ENCODE assay signal across 8 cellular contexts in the genomic region with DNA sequence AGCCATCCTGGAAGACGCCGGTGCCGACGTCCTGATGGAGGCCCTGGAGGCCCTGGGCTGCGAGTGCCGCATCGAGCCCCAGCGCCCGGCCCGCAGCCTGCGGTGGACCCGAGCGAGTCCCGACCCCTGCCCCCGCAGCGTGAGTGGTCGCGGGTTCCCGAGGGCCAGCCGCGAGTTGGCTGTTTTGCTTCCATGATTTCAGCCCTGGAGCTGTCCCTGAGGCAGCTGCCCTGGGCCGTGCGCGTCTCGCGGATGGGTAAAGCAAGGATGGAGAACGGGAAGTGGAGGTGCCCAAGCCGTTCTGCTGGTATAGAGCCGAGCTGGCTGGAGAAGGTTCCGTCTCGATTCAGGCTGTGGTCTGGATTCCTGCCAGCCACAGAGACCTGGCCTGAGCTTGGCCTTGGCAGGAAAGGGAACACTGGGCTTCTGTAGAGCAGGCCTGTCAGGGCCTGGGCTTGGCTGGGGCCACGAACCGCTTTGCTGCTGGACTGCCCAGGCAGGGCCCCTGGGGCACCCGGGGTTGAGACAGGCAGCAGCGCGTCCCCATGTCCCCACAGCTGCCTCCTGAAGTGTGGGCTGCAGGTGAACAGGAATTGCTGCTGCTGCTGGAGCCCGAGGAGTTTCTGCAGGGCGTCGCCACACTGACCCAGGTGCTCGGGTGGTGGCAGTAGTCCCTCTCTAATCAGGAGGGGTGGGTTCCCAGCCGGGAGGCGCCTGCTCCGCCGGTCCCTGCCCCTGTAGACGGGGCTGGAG. TPM values are rescaled to one million over a fixed set of nuclear protein-coding genes. Genes with fewer than 3 reads are reported as not detected.
DNase-seq lines count a peak whose midpoint lies in the region; ATAC-seq and TF ChIP-seq lines count a peak whose summit lies in the region.

No MANE protein-coding gene starts in this region.

- H3K9me2 ChIP-seq in PC-3 (replicated peaks; ENCODE audit: low read length), result no peaks in the 10 kb centered on the region

- peaks cover 12% of the 10 kb centered on the region; the same call in 1 of the 2 replicates for H3K4me1 ChIP-seq in PC-3 (ENCODE audit: insufficient read depth, low read length)
- H3K4me1 ChIP-seq in aorta (ENCODE audit: control insufficient read depth in 1 of 2, insufficient read depth in 2 of 2, low read length in 2 of 2), result no peaks in the 10 kb centered on the region

- H3K79me2 ChIP-seq in PC-3 (ENCODE audit: low read length), result peaks cover 34% of the 10 kb centered on the region

- H3K9ac ChIP-seq in PC-3 (ENCODE audit: low read length), result peak overlapping the region; percentile 93

- intact Hi-C loops in PC-3 (cut with micrococcal nuclease), result loop anchor here (5.0 kb wide), 1 partner anchor 97 kb away; a partner anchor contains a TSS
- intact Hi-C loops in aorta (cut with DNase I), result loop anchor here in 1 of 2 donors (5.0 kb wide), 1 partner anchor 67 kb away; a partner anchor contains a TSS

- H3K27ac ChIP-seq in PC-3 (ENCODE audit: low read length) (no peak overlapping the region), aorta (ENCODE audit: low read depth in 1 of 2, low read length in 2 of 2) (peak overlapping the region in 1 of 2 donors; percentile 25)

- no peaks in the 10 kb centered on the region for H3K27me3 Mint-ChIP-seq in activated CD4-positive, alpha-beta T cell treated with anti-CD3 and anti-CD28 coated beads, Interleukin-2, amount 10 ng/mL, durations not matched to agents 7 days and 5 days
- H3K27me3 Mint-ChIP-seq in central memory CD8-positive, alpha-beta T cell, result no peaks in the 10 kb centered on the region

- 15% methylated on average over 45 of the region's 45 CpGs for WGBS in aorta, 2 donors

- H2AFZ ChIP-seq in PC-3 (ENCODE audit: low read length), result 0 out of 2 replicates have a peak overlapping the region, but pooled peaks have one; percentile 63

- no peak for TF ChIP-seq CTCF in PC-3 (conservative IDR thresholded peaks at IDR 0.05; ENCODE audit: low read depth, low read length)

- H3K9me3 ChIP-seq in PC-3 (ENCODE audit: low read length) (no peaks in the 10 kb centered on the region), aorta (ENCODE audit: control insufficient read depth, low read length) (no peaks in the 10 kb centered on the region)

- peaks cover 3% of the 10 kb centered on the region; the same call in 1 of the 2 replicates for H4K20me1 ChIP-seq in PC-3 (ENCODE audit: low read length)

- ATAC-seq in PC-3, result peak; percentile 2; the same call in 1 of the 2 replicates
- peak; percentile 7 for ATAC-seq in central memory CD8-positive, alpha-beta T cell (replicated peaks; ENCODE audit: extremely low read depth, poor library complexity, severe bottlenecking)
- no peak for ATAC-seq in aorta (ENCODE audit: low FRiP score)
- no peak for ATAC-seq in HG03135 (IDR thresholded peaks at IDR 0.05; ENCODE audit: unreplicated experiment)

- no peaks in the 10 kb centered on the region for H3F3A ChIP-seq in PC-3 (ENCODE audit: low read length, unreplicated experiment)

- peak overlapping the region; percentile 100 for H3K4me2 ChIP-seq in PC-3 (ENCODE audit: low read length)

- CTCF ChIA-PET in activated CD4-positive, alpha-beta T cell treated with anti-CD3 and anti-CD28 coated beads, Interleukin-2, amount 10 ng/mL, durations not matched to agents 7 days and 5 days (lab: Charles Lee), result interaction anchor here (0.6 to 1.7 kb wide), 7 partner anchors 9 to 162 kb away, joined by 3 to 6 read pairs (median 3); a partner anchor contains a TSS
- CTCF ChIA-PET in PC-3 (lab: Charles Lee), result no interaction called here

- peak overlapping the region; percentile 81 for H3K27ac Mint-ChIP-seq in activated CD4-positive, alpha-beta T cell treated with anti-CD3 and anti-CD28 coated beads, Interleukin-2, amount 10 ng/mL, durations not matched to agents 7 days and 5 days
- no peak overlapping the region for H3K27ac Mint-ChIP-seq in central memory CD8-positive, alpha-beta T cell (ENCODE audit: low read depth)

- peak; percentile 29 for DNase-seq in activated CD4-positive, alpha-beta T cell treated with anti-CD3 and anti-CD28 coated beads, Interleukin-2, amount 10 ng/mL, durations not matched to agents 7 days and 5 days
- no peak for DNase-seq in activated CD4-positive, alpha-beta T cell treated with anti-CD3 and anti-CD28 coated beads, Interleukin-2, amount 50 U/mL, for 1 hour
- no peak for DNase-seq in PC-3
- no peak for DNase-seq in central memory CD8-positive, alpha-beta T cell (ENCODE audit: low spot score in 2 of 2)
- DNase-seq in medulla oblongata (ENCODE audit: extremely low spot score), result peak; percentile 12
- no peak for DNase-seq in aorta
- no peak for DNase-seq in DMS153 treated with DMSO at 0.1 percent for 48 hours (lab: John Stamatoyannopoulos, UW; ENCODE audit: unreplicated experiment)

- POLR2A ChIA-PET in activated CD4-positive, alpha-beta T cell treated with anti-CD3 and anti-CD28 coated beads, Interleukin-2, amount 10 ng/mL, durations not matched to agents 7 days and 5 days (lab: Charles Lee), result interaction anchor here (1.2 kb wide), 1 partner anchor 9 kb away, joined by 5 read pairs; a partner anchor contains a TSS
- POLR2A ChIA-PET in PC-3 (lab: Charles Lee; ENCODE audit: unreplicated experiment), result interaction anchor here (1.2 kb wide), 1 partner anchor 9 kb away, joined by 7 read pairs; a partner anchor contains a TSS

- no peaks in the 10 kb centered on the region for H3K36me3 ChIP-seq in PC-3 (ENCODE audit: low read depth, low read length)
- H3K36me3 ChIP-seq in aorta (ENCODE audit: control insufficient read depth in 1 of 2, insufficient read depth in 2 of 2, low read length in 1 of 2), result peaks cover 0 to 7% of the 10 kb centered on the region in 2 donors

- peaks cover 13% of the 10 kb centered on the region for H3K4me1 Mint-ChIP-seq in activated CD4-positive, alpha-beta T cell treated with anti-CD3 and anti-CD28 coated beads, Interleukin-2, amount 10 ng/mL, durations not matched to agents 7 days and 5 days
- H3K4me1 Mint-ChIP-seq in central memory CD8-positive, alpha-beta T cell, result peaks cover 14% of the 10 kb centered on the region

- peaks cover 14% of the 10 kb centered on the region for H3K36me3 Mint-ChIP-seq in activated CD4-positive, alpha-beta T cell treated with anti-CD3 and anti-CD28 coated beads, Interleukin-2, amount 10 ng/mL, durations not matched to agents 7 days and 5 days (ENCODE audit: low read depth)
- H3K36me3 Mint-ChIP-seq in central memory CD8-positive, alpha-beta T cell (ENCODE audit: insufficient read depth), result peaks cover 30% of the 10 kb centered on the region

- H3K4me3 ChIP-seq in PC-3 (ENCODE audit: low read length) (peak overlapping the region; percentile 86), aorta (ENCODE audit: low read length in 2 of 2) (peak overlapping the region; percentile 78 to 86)

- H3K4me3 Mint-ChIP-seq in activated CD4-positive, alpha-beta T cell treated with anti-CD3 and anti-CD28 coated beads, Interleukin-2, amount 10 ng/mL, durations not matched to agents 7 days and 5 days, result peak overlapping the region; percentile 86
- peak overlapping the region; percentile 99 for H3K4me3 Mint-ChIP-seq in central memory CD8-positive, alpha-beta T cell

- H3K27me3 ChIP-seq in PC-3 (ENCODE audit: low read length), result no peaks in the 10 kb centered on the region
- no peaks in the 10 kb centered on the region for H3K27me3 ChIP-seq in aorta (ENCODE audit: control insufficient read depth in 1 of 2, insufficient read depth in 2 of 2, low read length in 1 of 2)

- H3K9me3 Mint-ChIP-seq in activated CD4-positive, alpha-beta T cell treated with anti-CD3 and anti-CD28 coated beads, Interleukin-2, amount 10 ng/mL, durations not matched to agents 7 days and 5 days, result no peaks in the 10 kb centered on the region
- H3K9me3 Mint-ChIP-seq in central memory CD8-positive, alpha-beta T cell, result no peaks in the 10 kb centered on the region

- TSS peak; percentile 6 for BruUV-seq in PC-3 (replicated peaks; lab: Mats Ljungman, UMichigan)

RNA-seq across cellular contexts. Expression of a gene that starts 0.9 kb away (rescaled TPM):
- total RNA-seq in activated CD4-positive, alpha-beta T cell treated with anti-CD3 and anti-CD28 coated beads, Interleukin-2, amount 10 ng/mL, durations not matched to agents 7 days and 5 days, result 100 to 1,000 TPM in 1 of 2 experiments, 10 to 100 TPM in 1; 93.6 to 105 TPM
- total RNA-seq in PC-3 (2014; rRNA removed), result 248 and 258 TPM in 2 replicates
- 10 to 100 TPM; 36.5 to 40.5 TPM for total RNA-seq in aorta
- 10 to 100 TPM; 67.7 to 74.2 TPM for polyA plus RNA-seq in aorta

RNA-seq across cellular contexts. Expression of a gene that starts 1.3 kb away (rescaled TPM):
- 10 to 100 TPM; 28.7 to 33.4 TPM for total RNA-seq in activated CD4-positive, alpha-beta T cell treated with anti-CD3 and anti-CD28 coated beads, Interleukin-2, amount 10 ng/mL, durations not matched to agents 7 days and 5 days
- total RNA-seq in PC-3 (2014; rRNA removed) (11.3 and 12.5 TPM in 2 replicates), aorta (10 to 100 TPM; 15.8 to 23.7 TPM)
- 10 to 100 TPM in 1 of 2 donors, 1 to 10 TPM in 1; 1.6 to 20.6 TPM for polyA plus RNA-seq in aorta

RNA-seq across cellular contexts. Expression of a gene that starts 2.5 kb away (rescaled TPM):
- 10 to 100 TPM; 31.3 to 47.4 TPM for total RNA-seq in activated CD4-positive, alpha-beta T cell treated with anti-CD3 and anti-CD28 coated beads, Interleukin-2, amount 10 ng/mL, durations not matched to agents 7 days and 5 days
- total RNA-seq in PC-3 (2014; rRNA removed) (66.9 and 70.3 TPM in 2 replicates), aorta (10 to 100 TPM; 33.0 to 62.8 TPM)
- 100 to 1,000 TPM in 1 of 2 donors, 10 to 100 TPM in 1; 61.0 to 379 TPM for polyA plus RNA-seq in aorta

RNA-seq across cellular contexts. Expression of a gene that starts 8.5 kb away (rescaled TPM):
- 10 to 100 TPM; 38.0 to 42.9 TPM for total RNA-seq in activated CD4-positive, alpha-beta T cell treated with anti-CD3 and anti-CD28 coated beads, Interleukin-2, amount 10 ng/mL, durations not matched to agents 7 days and 5 days
- total RNA-seq in PC-3 (2014; rRNA removed) (27.4 and 30.4 TPM in 2 replicates), aorta (10 to 100 TPM; 33.6 to 33.7 TPM)
- 100 to 1,000 TPM in 1 of 2 donors, 10 to 100 TPM in 1; 25.8 to 322 TPM for polyA plus RNA-seq in aorta

RNA-seq across cellular contexts. Expression of a gene that starts 8.9 kb away (rescaled TPM):
- total RNA-seq in activated CD4-positive, alpha-beta T cell treated with anti-CD3 and anti-CD28 coated beads, Interleukin-2, amount 10 ng/mL, durations not matched to agents 7 days and 5 days, result 10 to 100 TPM; 40.2 to 53.8 TPM
- total RNA-seq in PC-3 (2014; rRNA removed) (95.1 and 128 TPM in 2 replicates), aorta (10 to 100 TPM; 30.7 to 32.9 TPM)
- polyA plus RNA-seq in aorta, result 10 to 100 TPM; 55.3 to 92.4 TPM

Comparison
In these comparisons a context has a peak if more than half of its experiments do, and no peak if none do; other contexts are left out.
1. DNase-seq: peak in activated CD4-positive, alpha-beta T cell treated with anti-CD3 and anti-CD28 coated beads, Interleukin-2, amount 10 ng/mL, durations not matched to agents 7 days and 5 days (single experiment) and medulla oblongata (single experiment); none in activated CD4-positive, alpha-beta T cell treated with anti-CD3 and anti-CD28 coated beads, Interleukin-2, amount 50 U/mL, for 1 hour (single experiment), PC-3 (single experiment), central memory CD8-positive, alpha-beta T cell (0 of 2), aorta (0 of 2) and DMS153 treated with DMSO at 0.1 percent for 48 hours (single experiment).
2. ATAC-seq: peak in PC-3 (single experiment) and central memory CD8-positive, alpha-beta T cell (single experiment); none in aorta (single experiment) and HG03135 (single experiment).